ENCODE assay signal across 8 cellular contexts in genomic region chr19:53431399-53432087, GRCh38. TPM values are rescaled to one million over a fixed set of nuclear protein-coding genes. Genes with fewer than 3 reads are reported as not detected.
DNase-seq lines count a peak whose midpoint lies in the region; ATAC-seq and TF ChIP-seq lines count a peak whose summit lies in the region.

TSS of gene ZNF761 (plus strand) at chr19:53431984. CDS start at chr19:53447269, 15,285 bp downstream.

- no peaks in the 10 kb centered on the region for H3K9me3 ChIP-seq in CD4-positive, alpha-beta memory T cell (ENCODE audit: control insufficient read depth in 1 of 2, low read length in 2 of 2)
- no peaks in the 10 kb centered on the region for H3K9me3 ChIP-seq in lower lobe of right lung

- H3K36me3 ChIP-seq in CD4-positive, alpha-beta memory T cell (ENCODE audit: insufficient read depth, low read length), result peaks cover 14% of the 10 kb centered on the region
- H3K36me3 ChIP-seq in lower lobe of right lung, result peaks cover 16% of the 10 kb centered on the region

- H3K4me1 ChIP-seq in CD4-positive, alpha-beta memory T cell (ENCODE audit: insufficient read depth, low read length), result peaks cover 15% of the 10 kb centered on the region
- H3K4me1 ChIP-seq in lower lobe of right lung, result peaks cover 14% of the 10 kb centered on the region

- intact Hi-C loops in CD4-positive, alpha-beta memory T cell (cut with micrococcal nuclease), result loop anchor here (1.0 to 5.0 kb wide), 7 partner anchors 36 to 771 kb away; partner anchors contain the start of genes RPS9, ZNF525, ZNF765 and ZNF813
- intact Hi-C loops in activated CD4-positive, alpha-beta memory T cell treated with anti-CD3 and anti-CD28 coated beads for 36 hours (cut with micrococcal nuclease), result loop anchor here (2.0 to 5.0 kb wide), 3 partner anchors 35 to 234 kb away; partner anchors contain the start of gene ZNF813
- intact Hi-C loops in lower lobe of right lung (cut with DNase I), result no loop called here

- H3K9me3 Mint-ChIP-seq in CD4-positive, alpha-beta memory T cell, result peaks cover 0 to 12% (median 9%) of the 10 kb centered on the region in 8 donors
- H3K9me3 Mint-ChIP-seq in activated CD4-positive, alpha-beta memory T cell treated with anti-CD3 and anti-CD28 coated beads for 36 hours, result peaks cover 11% of the 10 kb centered on the region

- peaks cover 17 to 45% (median 30%) of the 10 kb centered on the region in 4 donors for H3K4me1 Mint-ChIP-seq in CD4-positive, alpha-beta memory T cell
- H3K4me1 Mint-ChIP-seq in activated CD4-positive, alpha-beta memory T cell treated with anti-CD3 and anti-CD28 coated beads for 36 hours (ENCODE audit: low read depth), result peaks cover 22% of the 10 kb centered on the region

- peak within 1 kb of the TSS; percentile 77 to 80 for H3K4me3 ChIP-seq in CD4-positive, alpha-beta memory T cell (ENCODE audit: low read length in 2 of 2)
- peak within 1 kb of the TSS; percentile 85 for H3K4me3 ChIP-seq in lower lobe of right lung

- peak; percentile 93 for ATAC-seq in GM19395 (IDR thresholded peaks at IDR 0.05; ENCODE audit: unreplicated experiment)
- peak; percentile 39 for ATAC-seq in HG03558 (IDR thresholded peaks at IDR 0.05; ENCODE audit: extremely low read depth, unreplicated experiment)
- peak; percentile 100 for ATAC-seq in lower lobe of right lung

- H3K4me3 Mint-ChIP-seq in CD4-positive, alpha-beta memory T cell, result peak within 1 kb of the TSS; percentile 97 to 100 (median 98)
- H3K4me3 Mint-ChIP-seq in activated CD4-positive, alpha-beta memory T cell treated with anti-CD3 and anti-CD28 coated beads for 36 hours, result peak within 1 kb of the TSS; percentile 84

- TF ChIP-seq CTCF in lower lobe of right lung (IDR thresholded peaks at IDR 0.05), result peak; percentile 48

- H3K27me3 Mint-ChIP-seq in CD4-positive, alpha-beta memory T cell, result no peaks in the 10 kb centered on the region
- no peaks in the 10 kb centered on the region for H3K27me3 Mint-ChIP-seq in activated CD4-positive, alpha-beta memory T cell treated with anti-CD3 and anti-CD28 coated beads for 36 hours

- peak within 1 kb of the TSS; percentile 92 to 99 (median 97) for H3K27ac Mint-ChIP-seq in CD4-positive, alpha-beta memory T cell
- peak within 1 kb of the TSS; percentile 88 for H3K27ac Mint-ChIP-seq in activated CD4-positive, alpha-beta memory T cell treated with anti-CD3 and anti-CD28 coated beads for 36 hours

- peak; percentile 95 to 99 (median 97) for DNase-seq in CD4-positive, alpha-beta memory T cell
- DNase-seq in NCI-H748 treated with DMSO at 0.1 percent for 48 hours (lab: John Stamatoyannopoulos, UW) (peak; percentile 98), ecto neural progenitor cell (ENCODE audit: low spot score) (peak; percentile 96), lower lobe of right lung (peak; percentile 98)
- peak; percentile 98 for DNase-seq in activated CD4-positive, alpha-beta memory T cell treated with anti-CD3 and anti-CD28 coated beads for 36 hours
- DNase-seq in stimulated activated CD4-positive, alpha-beta T cell treated with anti-CD3 and anti-CD28 coated beads, TNF-alpha, amount 100 ng/mL, for 1 hour (ENCODE audit: low read depth in 3 of 3, low spot score in 1 of 3), result peak; percentile 94 to 99 (median 98)

- POLR2A ChIA-PET in CD4-positive, alpha-beta memory T cell (lab: Charles Lee; ENCODE audit: partially characterized antibody), result no interaction called here
- POLR2A ChIA-PET in activated CD4-positive, alpha-beta memory T cell treated with anti-CD3 and anti-CD28 coated beads for 36 hours (lab: Charles Lee), result no interaction called here

- H3K27me3 ChIP-seq in CD4-positive, alpha-beta memory T cell (ENCODE audit: insufficient read depth, low read length), result no peaks in the 10 kb centered on the region
- no peaks in the 10 kb centered on the region for H3K27me3 ChIP-seq in lower lobe of right lung (ENCODE audit: low read depth)

- CTCF ChIA-PET in CD4-positive, alpha-beta memory T cell (lab: Charles Lee; ENCODE audit: partially characterized antibody), result interaction anchor here (1.6 kb wide), 1 partner anchor 236 kb away, joined by 3 read pairs; no protein-coding TSS in a partner anchor
- CTCF ChIA-PET in activated CD4-positive, alpha-beta memory T cell treated with anti-CD3 and anti-CD28 coated beads for 36 hours (lab: Charles Lee), result interaction anchor here (0.7 to 1.1 kb wide), 2 partner anchors 81 to 86 kb away, joined by 3 read pairs; no protein-coding TSS in a partner anchor

- H3K36me3 Mint-ChIP-seq in CD4-positive, alpha-beta memory T cell, result peaks cover 31 to 36% of the 10 kb centered on the region in 2 donors
- peaks cover 37% of the 10 kb centered on the region for H3K36me3 Mint-ChIP-seq in activated CD4-positive, alpha-beta memory T cell treated with anti-CD3 and anti-CD28 coated beads for 36 hours

- H3K27ac ChIP-seq in CD4-positive, alpha-beta memory T cell (ENCODE audit: low read depth, low read length), result peak within 1 kb of the TSS; percentile 68
- peak within 1 kb of the TSS; percentile 85 for H3K27ac ChIP-seq in lower lobe of right lung

RNA-seq across cellular contexts. Expression of gene ZNF761, which starts in this region (rescaled TPM):
- total RNA-seq in CD4-positive, alpha-beta memory T cell, result 10 to 100 TPM; 18.3 to 20.2 TPM
- 10 to 100 TPM; 11.2 to 11.4 TPM for polyA plus RNA-seq in CD4-positive, alpha-beta memory T cell
- 10 to 100 TPM; 10.6 to 11.3 TPM for total RNA-seq in activated CD4-positive, alpha-beta memory T cell treated with anti-CD3 and anti-CD28 coated beads for 36 hours
- 14.7 TPM for total RNA-seq in lower lobe of right lung

Comparison
In these comparisons a context has a peak if more than half of its experiments do, and no peak if none do; other contexts are left out.
1. Peak in every context shown above with its lines: DNase-seq, ATAC-seq, H3K4me3 ChIP-seq and H3K27ac ChIP-seq.
2. ATAC-seq: peak in every context shown above with its lines; median percentile 100 in lower lobe of right lung; 93 in GM19395; 39 in HG03558.